Comparison of ENCODE assay signal across 7 cellular contexts in genomic region chr3:122258757-122259371, GRCh38.
DNase-seq lines count a peak whose midpoint lies in the region; FAIRE-seq and TF ChIP-seq lines count a peak whose summit lies in the region.

No MANE protein-coding gene starts in this region.

- peaks cover 8% of the 10 kb centered on the region for H3K27me3 Mint-ChIP-seq in astrocyte (ENCODE audit: low read depth, unreplicated experiment)

- no peaks in the 10 kb centered on the region for H3K79me2 ChIP-seq in astrocyte (ENCODE audit: insufficient read depth, low read length)

- no peak for FAIRE-seq in astrocyte (lab: Jason Lieb, UNC)

- DNase-seq in GM12865 (ENCODE audit: low read depth) (peak; percentile 91), GOT3 (lab: John Stamatoyannopoulos, UW) (peak; percentile 13), LNCaP clone FGC (ENCODE audit: low read depth) (peak; percentile 42), SJSA1 (ENCODE audit: low read depth in 1 of 2, low spot score in 2 of 2) (peak; percentile 12 to 54), astrocyte (ENCODE audit: low read depth) (peak; percentile 39), iPS DF 19.7 (ENCODE audit: low read depth, low spot score) (peak; percentile 38)
- DNase-seq in stimulated activated CD4-positive, alpha-beta T cell treated with anti-CD3 and anti-CD28 coated beads, Interleukin-1b, Interleukin-23, amount 100 ng/mL, for 24 hours (ENCODE audit: low read depth in 4 of 4, low spot score in 1 of 4) = peak; percentile 20 to 56 (median 32)

- 0 out of 2 replicates have a peak, but pooled peaks cover 6% of the 10 kb centered on the region for H3K4me1 ChIP-seq in SJSA1 (replicated peaks)
- H3K4me1 ChIP-seq in astrocyte (ENCODE audit: insufficient read depth, low read length) = no peaks in the 10 kb centered on the region

- peak overlapping the region; percentile 12 for H2AFZ ChIP-seq in astrocyte (ENCODE audit: low read depth, low read length)

- no peak overlapping the region for H3K9ac ChIP-seq in astrocyte (ENCODE audit: low read length)

- H3K27ac ChIP-seq in SJSA1 (no peak overlapping the region), astrocyte (ENCODE audit: low read depth, low read length) (no peak overlapping the region)

- H3K4me1 Mint-ChIP-seq in astrocyte (ENCODE audit: low read depth, unreplicated experiment) = peaks cover 5% of the 10 kb centered on the region

- H3K27me3 ChIP-seq in SJSA1 (replicated peaks) (0 out of 2 replicates have a peak, but pooled peaks cover 3% of the 10 kb centered on the region), astrocyte (ENCODE audit: insufficient read depth, low read length) (peaks cover 4% of the 10 kb centered on the region)

- H3K36me3 Mint-ChIP-seq in astrocyte (ENCODE audit: low read depth, unreplicated experiment) = no peaks in the 10 kb centered on the region

- H4K20me1 ChIP-seq in astrocyte (ENCODE audit: insufficient read depth, low read length) = no peaks in the 10 kb centered on the region

- no peak overlapping the region for H3K4me2 ChIP-seq in astrocyte (ENCODE audit: low read length)

- no peak overlapping the region for H3K4me3 Mint-ChIP-seq in astrocyte (ENCODE audit: unreplicated experiment)

- no peak overlapping the region for H3K4me3 ChIP-seq in GM12865 (ENCODE audit: low read depth, low read length)
- H3K4me3 ChIP-seq in LNCaP clone FGC (ENCODE audit: low read depth, low read length) = no peak overlapping the region
- H3K4me3 ChIP-seq in SJSA1 = no peak overlapping the region
- H3K4me3 ChIP-seq in astrocyte (ENCODE audit: insufficient read depth, low read depth, low read length) = no peak overlapping the region

- H3K9me3 ChIP-seq in SJSA1 (replicated peaks) (no peaks in the 10 kb centered on the region), astrocyte (ENCODE audit: insufficient read depth, low read depth, low read length) (no peaks in the 10 kb centered on the region)

- H3K36me3 ChIP-seq in SJSA1 = no peaks in the 10 kb centered on the region
- H3K36me3 ChIP-seq in astrocyte (ENCODE audit: insufficient read depth, low read length) = no peaks in the 10 kb centered on the region

- peaks cover 2% of the 10 kb centered on the region for H3K9me3 Mint-ChIP-seq in astrocyte (ENCODE audit: unreplicated experiment)

- peak; percentile 76 for TF ChIP-seq CTCF in GM12865 (IDR thresholded peaks at IDR 0.05; ENCODE audit: insufficient read depth, low read depth, low read length, missing control alignments)
- TF ChIP-seq CTCF in LNCaP clone FGC (IDR thresholded peaks at IDR 0.05; ENCODE audit: control insufficient read depth, extremely low read depth, insufficient read depth) = peak; percentile 91
- TF ChIP-seq CTCF in astrocyte (IDR thresholded peaks at IDR 0.05; ENCODE audit: insufficient read depth, low read depth, low read length) = peak; percentile 68

- no peak overlapping the region for H3K27ac Mint-ChIP-seq in astrocyte (ENCODE audit: unreplicated experiment)

Comparison
In these comparisons a context has a peak if more than half of its experiments do, and no peak if none do; other contexts are left out.
1. DNase-seq: peak in every context shown above with its lines; median percentile 91 in GM12865; 42 in LNCaP clone FGC; 39 in astrocyte; 38 in iPS DF 19.7; 33 in SJSA1; 32 in stimulated activated CD4-positive, alpha-beta T cell treated with anti-CD3 and anti-CD28 coated beads, Interleukin-1b, Interleukin-23, amount 100 ng/mL, for 24 hours; 13 in GOT3.